ENCODE assay signal across 24 cellular contexts in genomic region chr15:45763170-45763869, GRCh38.
DNase-seq lines count a peak whose midpoint lies in the region; ATAC-seq and TF ChIP-seq lines count a peak whose summit lies in the region.
"Had no signal": no experiment of that assay in that cellular context is flagged by ENCODE, and none has a peak within 500 bp of the region (broad histone marks: within the 10 kb centered on the region; RNA-seq: fewer than 3 reads in every experiment).

No MANE protein-coding gene starts in this region.

- no CpG with 5 or more reads among the region's 6 CpGs for WGBS in trophoblast cell (ENCODE audit: extremely low coverage, insufficient coverage, insufficient read length)

- TF ChIP-seq CTCF in neural progenitor cell (IDR thresholded peaks at IDR 0.05): no peak

- H3K4me1 ChIP-seq in neural progenitor cell (peaks cover 17% of the 10 kb centered on the region), trophoblast cell (ENCODE audit: control insufficient read depth in 1 of 2, insufficient read depth in 2 of 2, low read length in 2 of 2) (no peaks in the 10 kb centered on the region)
- H3K4me1 ChIP-seq: A549; BE2C; BLaER1 treated with 17β-estradiol and CSF1 and Interleukin-3, amounts not matched to agents 10 nM and 100 nM had no signal

- H3K4me2 ChIP-seq in neural progenitor cell: no peak overlapping the region
- H3K4me2 ChIP-seq in trophoblast cell (ENCODE audit: low read length): no peak overlapping the region
- H3K4me2 ChIP-seq: A549; BLaER1 treated with 17β-estradiol and CSF1 and Interleukin-3, amounts not matched to agents 10 nM and 100 nM; GM23338 had no signal

- no peak overlapping the region for H4K91ac ChIP-seq in trophoblast cell (ENCODE audit: low read depth, low read length)

- no peak overlapping the region for H2AK5ac ChIP-seq in trophoblast cell (ENCODE audit: low read length)

- peaks cover 2% of the 10 kb centered on the region for H3K27me3 Mint-ChIP-seq in neural progenitor cell (ENCODE audit: insufficient read depth, low read depth)

- no peaks in the 10 kb centered on the region for H3K79me2 ChIP-seq in neural progenitor cell (ENCODE audit: low read depth)
- H3K79me2 ChIP-seq in trophoblast cell (ENCODE audit: control insufficient read depth, insufficient read depth, low read length, poor library complexity): no peaks in the 10 kb centered on the region

- H3K4me3 ChIP-seq in neural progenitor cell (no peak overlapping the region), trophoblast cell (ENCODE audit: low read depth, low read length) (no peak overlapping the region)
- H3K4me3 ChIP-seq: A549; BLaER1 treated with 17β-estradiol and CSF1 and Interleukin-3, amounts not matched to agents 10 nM and 100 nM; GM23338 had no signal

- no peak overlapping the region for H2BK12ac ChIP-seq in trophoblast cell (ENCODE audit: low read length)

- H3K4me1 Mint-ChIP-seq in neural progenitor cell: peaks cover 21% of the 10 kb centered on the region
- H3K4me1 Mint-ChIP-seq: CD14-positive monocyte; CD8-positive, alpha-beta memory T cell had no signal

- H3K4ac ChIP-seq in trophoblast cell (ENCODE audit: low read depth, low read length): no peak overlapping the region

- no peaks in the 10 kb centered on the region for H4K20me1 ChIP-seq in neural progenitor cell (ENCODE audit: low read depth)
- H4K20me1 ChIP-seq: BLaER1 treated with 17β-estradiol and CSF1 and Interleukin-3, amounts not matched to agents 10 nM and 100 nM had no signal

- DNase-seq in NCI-H146 (lab: John Stamatoyannopoulos, UW) (peak; percentile 40), NCI-H69 (lab: John Stamatoyannopoulos, UW) (peak; percentile 12), left colon (no peak), neural progenitor cell (ENCODE audit: low spot score) (no peak), NCI-H1092 (lab: John Stamatoyannopoulos, UW) (no peak), trophoblast cell (no peak), islet precursor cell (no peak)
- DNase-seq: 8988T; ACHN; AML-193; BE2C; Calu3; CD4-positive, alpha-beta T cell; CD8-positive, alpha-beta memory T cell; COR-L47; DMS53; DMS79 treated with DMSO at 0.1 percent for 48 hours; GF-D8; H9 had no signal

- no peak overlapping the region for H3K14ac ChIP-seq in trophoblast cell (ENCODE audit: low read length)

- peak overlapping the region; percentile 32 for H3K27ac Mint-ChIP-seq in neural progenitor cell
- H3K27ac Mint-ChIP-seq: CD4-positive, alpha-beta T cell; CD8-positive, alpha-beta memory T cell; GM23338; H9 had no signal

- no peak overlapping the region for H3K18ac ChIP-seq in trophoblast cell (ENCODE audit: low read length)

- H3K36me3 Mint-ChIP-seq in neural progenitor cell: no peaks in the 10 kb centered on the region
- H3K36me3 Mint-ChIP-seq: CD14-positive monocyte; CD8-positive, alpha-beta memory T cell had no signal

- H3K36me3 ChIP-seq in neural progenitor cell (no peaks in the 10 kb centered on the region), trophoblast cell (ENCODE audit: control insufficient read depth in 1 of 2, insufficient read depth in 2 of 2, low read length in 2 of 2) (no peaks in the 10 kb centered on the region)
- H3K36me3 ChIP-seq: BE2C; BLaER1 treated with 17β-estradiol and CSF1 and Interleukin-3, amounts not matched to agents 10 nM and 100 nM had no signal

- H3F3A ChIP-seq in neural progenitor cell (ENCODE audit: low read depth): peaks cover 17% of the 10 kb centered on the region

- no peak overlapping the region for H4K12ac ChIP-seq in trophoblast cell (ENCODE audit: low read depth, low read length)

- H3K4me3 Mint-ChIP-seq in neural progenitor cell: no peak overlapping the region
- H3K4me3 Mint-ChIP-seq: CD14-positive monocyte; CD4-positive, alpha-beta T cell; CD8-positive, alpha-beta memory T cell; GM23338; H9 had no signal

- H2BK120ac ChIP-seq in trophoblast cell (ENCODE audit: insufficient read depth, low read length, poor library complexity): no peak overlapping the region

- H2AFZ ChIP-seq in neural progenitor cell (replicated peaks): no peak overlapping the region
- no peak overlapping the region for H2AFZ ChIP-seq in trophoblast cell (ENCODE audit: insufficient read depth, low read length, poor library complexity)
- H2AFZ ChIP-seq: GM23338 had no signal

- intact Hi-C loops in left colon (cut with DNase I, micrococcal nuclease): no loop called here

- ATAC-seq in left colon: peak; percentile 61
- ATAC-seq: A549, GM23338, HCT116 had no signal

- H3K27me3 ChIP-seq in neural progenitor cell (no peaks in the 10 kb centered on the region), trophoblast cell (ENCODE audit: insufficient read depth, low read length) (no peaks in the 10 kb centered on the region)
- H3K27me3 ChIP-seq: BE2C; BLaER1 treated with 17β-estradiol and CSF1 and Interleukin-3, amounts not matched to agents 10 nM and 100 nM had no signal

- H2BK5ac ChIP-seq in trophoblast cell (ENCODE audit: low read depth, low read length, poor library complexity): no peak overlapping the region

- no peak overlapping the region for H3K9ac ChIP-seq in neural progenitor cell
- H3K9ac ChIP-seq in trophoblast cell (ENCODE audit: low read length): no peak overlapping the region
- H3K9ac ChIP-seq: BLaER1 treated with 17β-estradiol and CSF1 and Interleukin-3, amounts not matched to agents 10 nM and 100 nM had no signal

- no peak overlapping the region for H3K23ac ChIP-seq in trophoblast cell (ENCODE audit: low read length)

- H3K9me3 ChIP-seq in neural progenitor cell (ENCODE audit: low read depth) (no peaks in the 10 kb centered on the region), trophoblast cell (ENCODE audit: insufficient read depth, low read depth, low read length) (peaks cover 2% of the 10 kb centered on the region)
- H3K9me3 ChIP-seq: A549, BE2C had no signal

- peaks cover 4% of the 10 kb centered on the region for H3K9me3 Mint-ChIP-seq in neural progenitor cell
- H3K9me3 Mint-ChIP-seq: CD4-positive, alpha-beta T cell; CD8-positive, alpha-beta memory T cell had no signal

- no peak overlapping the region for H3K27ac ChIP-seq in neural progenitor cell
- H3K27ac ChIP-seq in trophoblast cell (ENCODE audit: low read depth, low read length): no peak overlapping the region
- H3K27ac ChIP-seq: A549; BLaER1 treated with 17β-estradiol and CSF1 and Interleukin-3, amounts not matched to agents 10 nM and 100 nM had no signal

- no peaks in the 10 kb centered on the region for H3K79me1 ChIP-seq in trophoblast cell (ENCODE audit: low read length)

- no peak overlapping the region for H4K8ac ChIP-seq in trophoblast cell (ENCODE audit: low read depth, low read length)

Comparison
In these comparisons a context has a peak if more than half of its experiments do, and no peak if none do; other contexts are left out.
1. DNase-seq: peak in NCI-H146 (single experiment) and NCI-H69 (single experiment); none in left colon (0 of 2), neural progenitor cell (single experiment), NCI-H1092 (single experiment), trophoblast cell (0 of 2) and islet precursor cell (single experiment).